ENCODE assay signal across 1 cellular context in the genomic region with DNA sequence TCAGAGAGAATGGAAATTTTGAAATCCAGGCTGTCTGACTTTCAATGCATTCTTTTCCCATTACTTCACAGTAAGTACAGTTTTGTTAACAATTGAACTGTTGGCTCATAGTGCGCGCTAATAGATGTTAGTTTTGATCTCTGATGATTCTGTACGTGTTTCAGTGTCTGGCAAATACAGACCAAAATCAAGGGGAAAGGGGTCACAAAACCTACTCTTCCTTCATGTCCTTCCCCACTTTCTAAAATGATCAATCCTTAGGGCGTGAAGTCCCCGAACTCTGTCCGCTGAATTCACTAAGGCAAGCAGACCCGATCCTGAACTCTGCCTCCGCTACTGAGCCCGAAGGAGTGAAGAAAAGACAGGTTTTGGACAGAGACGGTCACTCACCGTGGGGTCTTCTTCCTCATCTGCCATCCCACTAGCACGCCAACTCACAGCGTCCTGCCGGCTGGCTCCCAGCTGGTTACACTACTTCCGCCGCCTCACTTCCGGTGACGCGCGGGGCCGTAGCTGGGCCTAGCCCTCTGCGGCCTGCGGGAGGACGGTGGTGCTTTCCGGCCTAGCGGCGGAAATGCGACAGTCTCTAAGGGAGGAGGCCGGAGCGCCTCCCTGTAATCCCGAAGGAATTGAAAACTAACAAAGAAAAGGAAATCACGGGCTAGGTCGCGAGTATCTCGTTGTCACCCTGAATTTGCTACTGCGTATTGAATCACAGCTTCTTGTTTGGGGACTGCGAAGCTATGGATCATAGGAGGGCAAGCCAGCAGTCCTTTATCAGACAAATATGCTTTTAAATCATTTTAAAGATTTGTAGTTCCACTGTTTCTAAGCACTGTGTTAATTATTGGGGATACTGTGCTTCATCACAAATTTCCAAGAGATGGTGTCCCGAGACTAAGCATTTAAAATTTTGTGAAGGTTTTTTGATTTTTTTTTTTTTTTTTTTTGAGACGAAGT.
TF ChIP-seq lines count a peak whose summit lies in the region.

A gene with protein sequence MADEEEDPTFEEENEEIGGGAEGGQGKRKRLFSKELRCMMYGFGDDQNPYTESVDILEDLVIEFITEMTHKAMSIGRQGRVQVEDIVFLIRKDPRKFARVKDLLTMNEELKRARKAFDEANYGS (minus strand): TSS at position 473 of the 960 bp plus-strand sequence. CDS start 56 bp downstream, at position 417.

TF ChIP-seq in HepG2, 621 proteins besides CTCF, POLR2A, EP300 and RAD21 (continued from another document and continues in another):
- TF ChIP-seq, protein P1, sequence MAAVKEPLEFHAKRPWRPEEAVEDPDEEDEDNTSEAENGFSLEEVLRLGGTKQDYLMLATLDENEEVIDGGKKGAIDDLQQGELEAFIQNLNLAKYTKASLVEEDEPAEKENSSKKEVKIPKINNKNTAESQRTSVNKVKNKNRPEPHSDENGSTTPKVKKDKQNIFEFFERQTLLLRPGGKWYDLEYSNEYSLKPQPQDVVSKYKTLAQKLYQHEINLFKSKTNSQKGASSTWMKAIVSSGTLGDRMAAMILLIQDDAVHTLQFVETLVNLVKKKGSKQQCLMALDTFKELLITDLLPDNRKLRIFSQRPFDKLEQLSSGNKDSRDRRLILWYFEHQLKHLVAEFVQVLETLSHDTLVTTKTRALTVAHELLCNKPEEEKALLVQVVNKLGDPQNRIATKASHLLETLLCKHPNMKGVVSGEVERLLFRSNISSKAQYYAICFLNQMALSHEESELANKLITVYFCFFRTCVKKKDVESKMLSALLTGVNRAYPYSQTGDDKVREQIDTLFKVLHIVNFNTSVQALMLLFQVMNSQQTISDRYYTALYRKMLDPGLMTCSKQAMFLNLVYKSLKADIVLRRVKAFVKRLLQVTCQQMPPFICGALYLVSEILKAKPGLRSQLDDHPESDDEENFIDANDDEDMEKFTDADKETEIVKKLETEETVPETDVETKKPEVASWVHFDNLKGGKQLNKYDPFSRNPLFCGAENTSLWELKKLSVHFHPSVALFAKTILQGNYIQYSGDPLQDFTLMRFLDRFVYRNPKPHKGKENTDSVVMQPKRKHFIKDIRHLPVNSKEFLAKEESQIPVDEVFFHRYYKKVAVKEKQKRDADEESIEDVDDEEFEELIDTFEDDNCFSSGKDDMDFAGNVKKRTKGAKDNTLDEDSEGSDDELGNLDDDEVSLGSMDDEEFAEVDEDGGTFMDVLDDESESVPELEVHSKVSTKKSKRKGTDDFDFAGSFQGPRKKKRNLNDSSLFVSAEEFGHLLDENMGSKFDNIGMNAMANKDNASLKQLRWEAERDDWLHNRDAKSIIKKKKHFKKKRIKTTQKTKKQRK (IDR thresholded peaks at IDR 0.05; ENCODE audit: low read length), result no peak
- TF ChIP-seq ZNF841 (CRISPR knock-in tag; IDR thresholded peaks at IDR 0.05; ENCODE audit: borderline replicate concordance) (no peak), ZNF260 (CRISPR knock-in tag; IDR thresholded peaks at IDR 0.05; ENCODE audit: borderline replicate concordance, low read depth) (no peak), SYNCRIP (IDR thresholded peaks at IDR 0.05; ENCODE audit: insufficient read depth, low read depth, low read length) (no peak), ZNF749 (CRISPR knock-in tag; IDR thresholded peaks at IDR 0.05; ENCODE audit: borderline replicate concordance) (no peak), HMGA1 (CRISPR knock-in tag; conservative IDR thresholded peaks at IDR 0.05) (no peak), ZNF567 (CRISPR knock-in tag; IDR thresholded peaks at IDR 0.05; ENCODE audit: borderline replicate concordance) (no peak), ZNF562 (CRISPR knock-in tag; IDR thresholded peaks at IDR 0.05; ENCODE audit: borderline replicate concordance) (no peak), CEBPB (IDR thresholded peaks at IDR 0.05; ENCODE audit: borderline replicate concordance, low read depth, low read length) (no peak), HMG20A (CRISPR knock-in tag; IDR thresholded peaks at IDR 0.05; ENCODE audit: borderline replicate concordance) (0 out of 2 replicates have a peak, but pooled peaks have one; percentile 15), ZNF160 (CRISPR knock-in tag; IDR thresholded peaks at IDR 0.05) (0 out of 2 replicates have a peak, but pooled peaks have one; percentile 23), MZF1 (CRISPR knock-in tag; IDR thresholded peaks at IDR 0.05; ENCODE audit: borderline replicate concordance) (no peak), ZNF263 (CRISPR knock-in tag; IDR thresholded peaks at IDR 0.05) (peak; percentile 98), PPARG (CRISPR knock-in tag; conservative IDR thresholded peaks at IDR 0.05) (peak; percentile 42; the same call in 1 of the 2 replicates), ZNF496 (CRISPR knock-in tag; IDR thresholded peaks at IDR 0.05; ENCODE audit: insufficient replicate concordance) (no peak), ZNF547 (CRISPR knock-in tag; IDR thresholded peaks at IDR 0.05) (no peak; the same call in 1 of the 2 replicates), MLLT10 (CRISPR knock-in tag; IDR thresholded peaks at IDR 0.05) (no peak), SKI (IDR thresholded peaks at IDR 0.05; ENCODE audit: partially characterized antibody) (no peak), KDM6A (CRISPR knock-in tag; IDR thresholded peaks at IDR 0.05; ENCODE audit: low read depth) (peak; percentile 33; the same call in 1 of the 2 replicates), POGZ (CRISPR knock-in tag; IDR thresholded peaks at IDR 0.05) (peak; percentile 70), KDM1A (CRISPR knock-in tag; IDR thresholded peaks at IDR 0.05) (no peak), LCORL (IDR thresholded peaks at IDR 0.05) (no peak), LCORL (CRISPR knock-in tag; IDR thresholded peaks at IDR 0.05) (no peak), FOXK2 (IDR thresholded peaks at IDR 0.05) (no peak), ZNF382 (CRISPR knock-in tag; IDR thresholded peaks at IDR 0.05; ENCODE audit: borderline replicate concordance) (no peak), ZNF230 (CRISPR knock-in tag; IDR thresholded peaks at IDR 0.05) (0 out of 2 replicates have a peak, but pooled peaks have one; percentile 36), NR2F2 (IDR thresholded peaks at IDR 0.05; ENCODE audit: borderline replicate concordance, low read depth) (peak; percentile 46; the same call in 1 of the 2 replicates)
- TF ChIP-seq, protein P2, sequence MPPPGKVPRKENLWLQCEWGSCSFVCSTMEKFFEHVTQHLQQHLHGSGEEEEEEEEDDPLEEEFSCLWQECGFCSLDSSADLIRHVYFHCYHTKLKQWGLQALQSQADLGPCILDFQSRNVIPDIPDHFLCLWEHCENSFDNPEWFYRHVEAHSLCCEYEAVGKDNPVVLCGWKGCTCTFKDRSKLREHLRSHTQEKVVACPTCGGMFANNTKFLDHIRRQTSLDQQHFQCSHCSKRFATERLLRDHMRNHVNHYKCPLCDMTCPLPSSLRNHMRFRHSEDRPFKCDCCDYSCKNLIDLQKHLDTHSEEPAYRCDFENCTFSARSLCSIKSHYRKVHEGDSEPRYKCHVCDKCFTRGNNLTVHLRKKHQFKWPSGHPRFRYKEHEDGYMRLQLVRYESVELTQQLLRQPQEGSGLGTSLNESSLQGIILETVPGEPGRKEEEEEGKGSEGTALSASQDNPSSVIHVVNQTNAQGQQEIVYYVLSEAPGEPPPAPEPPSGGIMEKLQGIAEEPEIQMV (CRISPR knock-in tag; IDR thresholded peaks at IDR 0.05; ENCODE audit: low read depth), result no peak
- TF ChIP-seq, protein P3, sequence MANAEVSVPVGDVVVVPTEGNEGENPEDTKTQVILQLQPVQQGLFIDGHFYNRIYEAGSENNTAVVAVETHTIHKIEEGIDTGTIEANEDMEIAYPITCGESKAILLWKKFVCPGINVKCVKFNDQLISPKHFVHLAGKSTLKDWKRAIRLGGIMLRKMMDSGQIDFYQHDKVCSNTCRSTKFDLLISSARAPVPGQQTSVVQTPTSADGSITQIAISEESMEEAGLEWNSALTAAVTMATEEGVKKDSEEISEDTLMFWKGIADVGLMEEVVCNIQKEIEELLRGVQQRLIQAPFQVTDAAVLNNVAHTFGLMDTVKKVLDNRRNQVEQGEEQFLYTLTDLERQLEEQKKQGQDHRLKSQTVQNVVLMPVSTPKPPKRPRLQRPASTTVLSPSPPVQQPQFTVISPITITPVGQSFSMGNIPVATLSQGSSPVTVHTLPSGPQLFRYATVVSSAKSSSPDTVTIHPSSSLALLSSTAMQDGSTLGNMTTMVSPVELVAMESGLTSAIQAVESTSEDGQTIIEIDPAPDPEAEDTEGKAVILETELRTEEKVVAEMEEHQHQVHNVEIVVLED (CRISPR knock-in tag; IDR thresholded peaks at IDR 0.05; ENCODE audit: borderline replicate concordance), result peak; percentile 81; the same call in 1 of the 2 replicates
- TF ChIP-seq, protein P4, sequence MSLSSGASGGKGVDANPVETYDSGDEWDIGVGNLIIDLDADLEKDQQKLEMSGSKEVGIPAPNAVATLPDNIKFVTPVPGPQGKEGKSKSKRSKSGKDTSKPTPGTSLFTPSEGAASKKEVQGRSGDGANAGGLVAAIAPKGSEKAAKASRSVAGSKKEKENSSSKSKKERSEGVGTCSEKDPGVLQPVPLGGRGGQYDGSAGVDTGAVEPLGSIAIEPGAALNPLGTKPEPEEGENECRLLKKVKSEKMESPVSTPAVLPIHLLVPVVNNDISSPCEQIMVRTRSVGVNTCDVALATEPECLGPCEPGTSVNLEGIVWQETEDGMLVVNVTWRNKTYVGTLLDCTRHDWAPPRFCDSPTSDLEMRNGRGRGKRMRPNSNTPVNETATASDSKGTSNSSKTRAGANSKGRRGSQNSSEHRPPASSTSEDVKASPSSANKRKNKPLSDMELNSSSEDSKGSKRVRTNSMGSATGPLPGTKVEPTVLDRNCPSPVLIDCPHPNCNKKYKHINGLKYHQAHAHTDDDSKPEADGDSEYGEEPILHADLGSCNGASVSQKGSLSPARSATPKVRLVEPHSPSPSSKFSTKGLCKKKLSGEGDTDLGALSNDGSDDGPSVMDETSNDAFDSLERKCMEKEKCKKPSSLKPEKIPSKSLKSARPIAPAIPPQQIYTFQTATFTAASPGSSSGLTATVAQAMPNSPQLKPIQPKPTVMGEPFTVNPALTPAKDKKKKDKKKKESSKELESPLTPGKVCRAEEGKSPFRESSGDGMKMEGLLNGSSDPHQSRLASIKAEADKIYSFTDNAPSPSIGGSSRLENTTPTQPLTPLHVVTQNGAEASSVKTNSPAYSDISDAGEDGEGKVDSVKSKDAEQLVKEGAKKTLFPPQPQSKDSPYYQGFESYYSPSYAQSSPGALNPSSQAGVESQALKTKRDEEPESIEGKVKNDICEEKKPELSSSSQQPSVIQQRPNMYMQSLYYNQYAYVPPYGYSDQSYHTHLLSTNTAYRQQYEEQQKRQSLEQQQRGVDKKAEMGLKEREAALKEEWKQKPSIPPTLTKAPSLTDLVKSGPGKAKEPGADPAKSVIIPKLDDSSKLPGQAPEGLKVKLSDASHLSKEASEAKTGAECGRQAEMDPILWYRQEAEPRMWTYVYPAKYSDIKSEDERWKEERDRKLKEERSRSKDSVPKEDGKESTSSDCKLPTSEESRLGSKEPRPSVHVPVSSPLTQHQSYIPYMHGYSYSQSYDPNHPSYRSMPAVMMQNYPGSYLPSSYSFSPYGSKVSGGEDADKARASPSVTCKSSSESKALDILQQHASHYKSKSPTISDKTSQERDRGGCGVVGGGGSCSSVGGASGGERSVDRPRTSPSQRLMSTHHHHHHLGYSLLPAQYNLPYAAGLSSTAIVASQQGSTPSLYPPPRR (CRISPR knock-in tag; IDR thresholded peaks at IDR 0.05; ENCODE audit: borderline replicate concordance), result no peak
- TF ChIP-seq, protein P5, sequence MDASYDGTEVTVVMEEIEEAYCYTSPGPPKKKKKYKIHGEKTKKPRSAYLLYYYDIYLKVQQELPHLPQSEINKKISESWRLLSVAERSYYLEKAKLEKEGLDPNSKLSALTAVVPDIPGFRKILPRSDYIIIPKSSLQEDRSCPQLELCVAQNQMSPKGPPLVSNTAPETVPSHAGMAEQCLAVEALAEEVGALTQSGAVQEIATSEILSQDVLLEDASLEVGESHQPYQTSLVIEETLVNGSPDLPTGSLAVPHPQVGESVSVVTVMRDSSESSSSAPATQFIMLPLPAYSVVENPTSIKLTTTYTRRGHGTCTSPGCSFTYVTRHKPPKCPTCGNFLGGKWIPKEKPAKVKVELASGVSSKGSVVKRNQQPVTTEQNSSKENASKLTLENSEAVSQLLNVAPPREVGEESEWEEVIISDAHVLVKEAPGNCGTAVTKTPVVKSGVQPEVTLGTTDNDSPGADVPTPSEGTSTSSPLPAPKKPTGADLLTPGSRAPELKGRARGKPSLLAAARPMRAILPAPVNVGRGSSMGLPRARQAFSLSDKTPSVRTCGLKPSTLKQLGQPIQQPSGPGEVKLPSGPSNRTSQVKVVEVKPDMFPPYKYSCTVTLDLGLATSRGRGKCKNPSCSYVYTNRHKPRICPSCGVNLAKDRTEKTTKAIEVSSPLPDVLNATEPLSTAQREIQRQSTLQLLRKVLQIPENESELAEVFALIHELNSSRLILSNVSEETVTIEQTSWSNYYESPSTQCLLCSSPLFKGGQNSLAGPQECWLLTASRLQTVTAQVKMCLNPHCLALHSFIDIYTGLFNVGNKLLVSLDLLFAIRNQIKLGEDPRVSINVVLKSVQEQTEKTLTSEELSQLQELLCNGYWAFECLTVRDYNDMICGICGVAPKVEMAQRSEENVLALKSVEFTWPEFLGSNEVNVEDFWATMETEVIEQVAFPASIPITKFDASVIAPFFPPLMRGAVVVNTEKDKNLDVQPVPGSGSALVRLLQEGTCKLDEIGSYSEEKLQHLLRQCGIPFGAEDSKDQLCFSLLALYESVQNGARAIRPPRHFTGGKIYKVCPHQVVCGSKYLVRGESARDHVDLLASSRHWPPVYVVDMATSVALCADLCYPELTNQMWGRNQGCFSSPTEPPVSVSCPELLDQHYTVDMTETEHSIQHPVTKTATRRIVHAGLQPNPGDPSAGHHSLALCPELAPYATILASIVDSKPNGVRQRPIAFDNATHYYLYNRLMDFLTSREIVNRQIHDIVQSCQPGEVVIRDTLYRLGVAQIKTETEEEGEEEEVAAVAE (CRISPR knock-in tag; IDR thresholded peaks at IDR 0.05; ENCODE audit: borderline replicate concordance), result no peak
- TF ChIP-seq, protein P6, sequence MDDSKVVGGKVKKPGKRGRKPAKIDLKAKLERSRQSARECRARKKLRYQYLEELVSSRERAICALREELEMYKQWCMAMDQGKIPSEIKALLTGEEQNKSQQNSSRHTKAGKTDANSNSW (CRISPR knock-in tag; IDR thresholded peaks at IDR 0.05; ENCODE audit: borderline replicate concordance), result 0 out of 2 replicates have a peak, but pooled peaks have one; percentile 38
- TF ChIP-seq, protein P7, sequence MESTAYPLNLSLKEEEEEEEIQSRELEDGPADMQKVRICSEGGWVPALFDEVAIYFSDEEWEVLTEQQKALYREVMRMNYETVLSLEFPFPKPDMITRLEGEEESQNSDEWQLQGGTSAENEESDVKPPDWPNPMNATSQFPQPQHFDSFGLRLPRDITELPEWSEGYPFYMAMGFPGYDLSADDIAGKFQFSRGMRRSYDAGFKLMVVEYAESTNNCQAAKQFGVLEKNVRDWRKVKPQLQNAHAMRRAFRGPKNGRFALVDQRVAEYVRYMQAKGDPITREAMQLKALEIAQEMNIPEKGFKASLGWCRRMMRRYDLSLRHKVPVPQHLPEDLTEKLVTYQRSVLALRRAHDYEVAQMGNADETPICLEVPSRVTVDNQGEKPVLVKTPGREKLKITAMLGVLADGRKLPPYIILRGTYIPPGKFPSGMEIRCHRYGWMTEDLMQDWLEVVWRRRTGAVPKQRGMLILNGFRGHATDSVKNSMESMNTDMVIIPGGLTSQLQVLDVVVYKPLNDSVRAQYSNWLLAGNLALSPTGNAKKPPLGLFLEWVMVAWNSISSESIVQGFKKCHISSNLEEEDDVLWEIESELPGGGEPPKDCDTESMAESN (CRISPR knock-in tag; conservative IDR thresholded peaks at IDR 0.05), result 0 out of 2 replicates have a peak, but pooled peaks have one; percentile 18
